ENCODE assay signal across 23 cellular contexts in genomic region chr1:246537441-246537840, GRCh38.
"Had no signal": no experiment of that assay in that cellular context is flagged by ENCODE, and none has a peak within 500 bp of the region (broad histone marks: within the 10 kb centered on the region; RNA-seq: fewer than 3 reads in every experiment).

No MANE protein-coding gene starts in this region.

- H3K27me3 Mint-ChIP-seq: dendritic cell treated with granulocyte-macrophage colony-stimulating factor and Interleukin-4, amounts not matched to agents 40 ng/mL and 50 ng/mL, for 4 days; stimulated activated naive B cell treated with anti-CD40 and anti-IgM and Interleukin-4, amounts not matched to agents 10 μg/mL and 1 μg/mL and 100 μg/mL, for 72 hours; stimulated activated naive CD8-positive, alpha-beta T cell treated with anti-CD3 and anti-CD28 coated beads, Interleukin-15, Interleukin-2, amounts not matched to agents 100 ng/mL and 50 ng/mL, for 24 hours had no signal

- H3K4me3 ChIP-seq: colonic mucosa, esophagus muscularis mucosa, gastroesophageal sphincter, heart left ventricle, left lung, pancreas, right lobe of liver had no signal

- H3K4me1 ChIP-seq: colonic mucosa, esophagus muscularis mucosa, foreskin keratinocyte, gastroesophageal sphincter, heart left ventricle, left lung, pancreas, right lobe of liver had no signal

- H3K27ac ChIP-seq: colonic mucosa, esophagus muscularis mucosa, foreskin keratinocyte, gastroesophageal sphincter, heart left ventricle, left lung, pancreas, right lobe of liver had no signal

- H3K9me3 Mint-ChIP-seq: dendritic cell treated with granulocyte-macrophage colony-stimulating factor and Interleukin-4, amounts not matched to agents 40 ng/mL and 50 ng/mL, for 4 days; nephron; stimulated activated naive B cell treated with anti-CD40 and anti-IgM and Interleukin-4, amounts not matched to agents 10 μg/mL and 1 μg/mL and 100 μg/mL, for 72 hours; stimulated activated naive CD8-positive, alpha-beta T cell treated with anti-CD3 and anti-CD28 coated beads, Interleukin-15, Interleukin-2, amounts not matched to agents 100 ng/mL and 50 ng/mL, for 24 hours had no signal

- H3K9me3 ChIP-seq: colonic mucosa, esophagus muscularis mucosa, gastroesophageal sphincter, heart left ventricle, left lung, pancreas, right lobe of liver had no signal

- H3K4me1 Mint-ChIP-seq: naive thymus-derived CD4-positive, alpha-beta T cell; nephron; stimulated activated naive B cell treated with anti-CD40 and anti-IgM and Interleukin-4, amounts not matched to agents 10 μg/mL and 1 μg/mL and 100 μg/mL, for 72 hours had no signal

- H3K27ac Mint-ChIP-seq: dendritic cell treated with granulocyte-macrophage colony-stimulating factor and Interleukin-4, amounts not matched to agents 40 ng/mL and 50 ng/mL, for 4 days; nephron; stimulated activated naive B cell treated with anti-CD40 and anti-IgM and Interleukin-4, amounts not matched to agents 10 μg/mL and 1 μg/mL and 100 μg/mL, for 72 hours; stimulated activated naive CD8-positive, alpha-beta T cell treated with anti-CD3 and anti-CD28 coated beads, Interleukin-15, Interleukin-2, amounts not matched to agents 100 ng/mL and 50 ng/mL, for 24 hours had no signal

- H3K27me3 ChIP-seq: colonic mucosa, esophagus muscularis mucosa, gastroesophageal sphincter, heart left ventricle, left lung, pancreas, right lobe of liver had no signal

- H3K4me3 Mint-ChIP-seq: dendritic cell treated with granulocyte-macrophage colony-stimulating factor and Interleukin-4, amounts not matched to agents 40 ng/mL and 50 ng/mL, for 4 days; naive thymus-derived CD4-positive, alpha-beta T cell; nephron; stimulated activated naive B cell treated with anti-CD40 and anti-IgM and Interleukin-4, amounts not matched to agents 10 μg/mL and 1 μg/mL and 100 μg/mL, for 72 hours; stimulated activated naive CD8-positive, alpha-beta T cell treated with anti-CD3 and anti-CD28 coated beads, Interleukin-15, Interleukin-2, amounts not matched to agents 100 ng/mL and 50 ng/mL, for 24 hours had no signal

- H3K36me3 ChIP-seq: colonic mucosa had no signal

- DNase-seq: effector CD8-positive, alpha-beta T cell; foreskin keratinocyte; heart left ventricle; hippocampal formation; left cardiac atrium; left lung; mesenchymal stem cell; midbrain; naive thymus-derived CD4-positive, alpha-beta T cell; occipital lobe; pancreas; retina; right lobe of liver; stimulated activated CD4-positive, alpha-beta T cell treated with anti-CD3 and anti-CD28 coated beads, Interleukin-15, amount 100 ng/mL, for 24 hours; stimulated activated CD4-positive, alpha-beta T cell treated with anti-CD3 and anti-CD28 coated beads, Interleukin-2, amount 100 ng/mL, for 48 hours; stimulated activated naive B cell treated with anti-CD40 and anti-IgM and Interleukin-4, amounts not matched to agents 10 μg/mL and 1 μg/mL and 100 μg/mL, for 72 hours; trophoblast cell had no signal
